8 cellular contexts compared by ENCODE assay signal in genomic region chr10:75111906-75112703, GRCh38. TPM values are rescaled to one million over a fixed set of nuclear protein-coding genes. Genes with fewer than 3 reads are reported as not detected.
DNase-seq lines count a peak whose midpoint lies in the region; ATAC-seq, FAIRE-seq and TF ChIP-seq lines count a peak whose summit lies in the region.

No MANE protein-coding gene starts in this region.

- peak overlapping the region; percentile 95 for H3K4me3 Mint-ChIP-seq in MCF 10A (ENCODE audit: unreplicated experiment)

- peaks cover 4% of the 10 kb centered on the region; the same call in 1 of the 2 replicates for H4K20me1 ChIP-seq in DND-41 (ENCODE audit: insufficient read depth, low read length)

- FAIRE-seq in D721Med (lab: Jason Lieb, UNC): no peak

- TF ChIP-seq CTCF in DND-41 (IDR thresholded peaks at IDR 0.05; ENCODE audit: borderline replicate concordance, extremely low read depth, low read length, poor library complexity, severe bottlenecking): no peak
- TF ChIP-seq CTCF in MCF 10A (IDR thresholded peaks at IDR 0.05; ENCODE audit: unreplicated experiment): no peak
- no peak for TF ChIP-seq CTCF in D721Med (IDR thresholded peaks at IDR 0.05; ENCODE audit: insufficient read depth, missing control alignments)

- H3K36me3 ChIP-seq in DND-41 (ENCODE audit: insufficient read depth, low read length) (no peaks in the 10 kb centered on the region), iPS-18a (ENCODE audit: control insufficient read depth, low read depth, low read length) (no peaks in the 10 kb centered on the region)

- peak overlapping the region; percentile 95 for H3K27ac Mint-ChIP-seq in MCF 10A (ENCODE audit: low read depth, unreplicated experiment)

- H3K79me2 ChIP-seq in DND-41 (ENCODE audit: insufficient read depth, low read length): peaks cover 68% of the 10 kb centered on the region

- H3K9ac ChIP-seq in DND-41 (ENCODE audit: low read depth, low read length): peak overlapping the region; percentile 87
- peak overlapping the region; percentile 72 for H3K9ac ChIP-seq in iPS-18a (ENCODE audit: low read length)

- H3K4me3 ChIP-seq in DND-41 (ENCODE audit: low read depth in 1 of 2, low read length in 2 of 2) (peak overlapping the region; percentile 75 to 95), iPS-18a (ENCODE audit: low read length) (peak overlapping the region; percentile 94), skeletal muscle cell (ENCODE audit: low read depth, low read length) (peak overlapping the region; percentile 96)

- DNase-seq in DND-41 (no peak), HuH-7.5 (ENCODE audit: low spot score) (peak; percentile 51), T-helper 1 cell (peak in 3 of 5 donors; percentile 28 to 47 (median 42)), MCF 10A (ENCODE audit: unreplicated experiment) (peak; percentile 55), skeletal muscle cell (ENCODE audit: low read depth) (no peak), D721Med (ENCODE audit: insufficient read length, low spot score) (no peak)

- POLR2A ChIA-PET in MCF 10A (lab: Yijun Ruan, JAX): interaction anchor here (0.5 to 3.5 kb wide), 24 partner anchors 9 to 936 kb away, joined by 3 to 41 read pairs (median 6); partner anchors contain the start of genes COMTD1 and VDAC2

- H3K4me1 ChIP-seq in DND-41 (ENCODE audit: insufficient read depth, low read length) (peaks cover 48% of the 10 kb centered on the region), iPS-18a (ENCODE audit: control insufficient read depth, low read depth, low read length) (peaks cover 6% of the 10 kb centered on the region)

- CTCF ChIA-PET in MCF 10A (lab: Yijun Ruan, JAX): interaction anchor here (0.6 to 1.0 kb wide), 3 partner anchors 98 to 1122 kb away, joined by 3 to 6 read pairs (median 3); no protein-coding TSS in a partner anchor

- H3K4me1 Mint-ChIP-seq in MCF 10A (ENCODE audit: insufficient read depth, unreplicated experiment): peaks cover 23% of the 10 kb centered on the region

- H3K9me3 Mint-ChIP-seq in MCF 10A (ENCODE audit: unreplicated experiment): no peaks in the 10 kb centered on the region

- H3K27me3 Mint-ChIP-seq in MCF 10A (ENCODE audit: insufficient read depth, unreplicated experiment): no peaks in the 10 kb centered on the region

- H2AFZ ChIP-seq in DND-41 (ENCODE audit: low read depth, low read length): peak overlapping the region; percentile 90

- ATAC-seq in DND-41 (ENCODE audit: insufficient read depth, low read depth) (peak; percentile 27), GM21529 (IDR thresholded peaks at IDR 0.05; ENCODE audit: unreplicated experiment) (peak; percentile 28)

- peak overlapping the region; percentile 81 for H3K4me2 ChIP-seq in DND-41 (ENCODE audit: insufficient read depth, low read length)

- H3K36me3 Mint-ChIP-seq in MCF 10A (ENCODE audit: insufficient read depth, unreplicated experiment): peaks cover 6% of the 10 kb centered on the region

- H3K9me3 ChIP-seq in DND-41 (ENCODE audit: insufficient read depth, low read length, severe bottlenecking) (no peaks in the 10 kb centered on the region), iPS-18a (ENCODE audit: control insufficient read depth, low read depth, low read length) (no peaks in the 10 kb centered on the region)

- peak overlapping the region; percentile 81 for H3K27ac ChIP-seq in DND-41 (ENCODE audit: low read length)
- peak overlapping the region; percentile 19 for H3K27ac ChIP-seq in iPS-18a (ENCODE audit: low read length)

- H3K27me3 ChIP-seq in DND-41 (ENCODE audit: insufficient read depth, low read length, poor library complexity) (no peaks in the 10 kb centered on the region), iPS-18a (ENCODE audit: control insufficient read depth, insufficient read depth, low read length) (no peaks in the 10 kb centered on the region)

- no TSS peak for BruUV-seq in MCF 10A (replicated peaks; lab: Mats Ljungman, UMichigan)

- intact Hi-C loops in MCF 10A (cut with micrococcal nuclease): loop anchor here (1.0 to 5.0 kb wide), 3 partner anchors 75 to 124 kb away; no protein-coding TSS in a partner anchor

RNA-seq across cellular contexts. Expression of gene SAMD8, which starts 0.6 kb away (rescaled TPM):
- total RNA-seq in MCF 10A (2022): 28.1 and 33.9 TPM in 2 replicates

Comparison
In these comparisons a context has a peak if more than half of its experiments do, and no peak if none do; other contexts are left out.
1. DNase-seq: peak in HuH-7.5 (single experiment), T-helper 1 cell (3 of 5) and MCF 10A (single experiment); none in DND-41 (single experiment), skeletal muscle cell (single experiment) and D721Med (single experiment).
2. Peak in every context shown above with its lines, with median percentiles within 50 percentile points of each other: H3K4me3 ChIP-seq.